ENCODE assay signal across 8 cellular contexts in genomic region chr5:43065384-43066230, GRCh38. TPM values are rescaled to one million over a fixed set of nuclear protein-coding genes. Genes with fewer than 3 reads are reported as not detected.
DNase-seq lines count a peak whose midpoint lies in the region; ATAC-seq and TF ChIP-seq lines count a peak whose summit lies in the region.

No MANE protein-coding gene starts in this region.

- peak overlapping the region; percentile 57 for H3K4me3 ChIP-seq in Caco-2 (ENCODE audit: low read depth, low read length)

- peaks cover 35% of the 10 kb centered on the region for H3K4me1 ChIP-seq in Caco-2

- intact Hi-C loops in Caco-2 (cut with micrococcal nuclease; ENCODE audit: unreplicated experiment), result loop anchor here (1.0 to 2.0 kb wide), 4 partner anchors 23 to 247 kb away; partner anchors contain the start of gene HMGCS1

- H3K4me3 Mint-ChIP-seq in Caco-2 (ENCODE audit: unreplicated experiment), result peak overlapping the region; percentile 88

- DNase-seq in Caco-2, result peak in 1 of 2 experiments; percentile 63
- DNase-seq in NCI-H1694 (lab: John Stamatoyannopoulos, UW), result peak; percentile 57
- peak; percentile 59 for DNase-seq in activated CD4-positive, alpha-beta T cell treated with anti-CD3 and anti-CD28 coated beads, Interleukin-2, amount 50 U/mL, for 1 hour
- DNase-seq in ecto neural progenitor cell (ENCODE audit: low spot score), result peak; percentile 64
- DNase-seq in medulla oblongata (ENCODE audit: extremely low spot score), result peak; percentile 60
- peak; percentile 33 for DNase-seq in stimulated activated CD8-positive, alpha-beta memory T cell treated with anti-CD3 and anti-CD28 coated beads, Interleukin-12 subunit alpha, Interleukin-12 subunit beta, amount 100 ng/mL, for 4 hours (ENCODE audit: low read depth)
- DNase-seq in NCI-H1436 (lab: John Stamatoyannopoulos, UW), result no peak

- peaks cover 45% of the 10 kb centered on the region for H3K36me3 Mint-ChIP-seq in Caco-2 (ENCODE audit: insufficient read depth, unreplicated experiment)

- ATAC-seq in GM21825 (IDR thresholded peaks at IDR 0.05; ENCODE audit: unreplicated experiment), result peak; percentile 4

- H3K9me3 ChIP-seq in Caco-2, result no peaks in the 10 kb centered on the region

- H3K27me3 ChIP-seq in Caco-2 (replicated peaks; ENCODE audit: control insufficient read depth, insufficient read depth, low read length), result no peaks in the 10 kb centered on the region

- CTCF ChIA-PET in Caco-2 (lab: Charles Lee), result interaction anchor here (0.5 to 3.2 kb wide), 10 partner anchors 24 to 157 kb away, joined by 3 to 23 read pairs (median 5); no protein-coding TSS in a partner anchor

- TF ChIP-seq CTCF in Caco-2 (IDR thresholded peaks at IDR 0.05; ENCODE audit: insufficient read depth in 1 of 2, low read depth in 1 of 2, low read length in 1 of 2, severe bottlenecking in 1 of 2, unreplicated experiment in 1 of 2), result no peak

- H3K4me1 Mint-ChIP-seq in Caco-2 (ENCODE audit: low read depth, unreplicated experiment), result peaks cover 30% of the 10 kb centered on the region

- peak overlapping the region; percentile 86 for H3K27ac Mint-ChIP-seq in Caco-2 (ENCODE audit: unreplicated experiment)

- H3K36me3 ChIP-seq in Caco-2 (ENCODE audit: control insufficient read depth, insufficient read depth, low read length), result no peaks in the 10 kb centered on the region

- no peaks in the 10 kb centered on the region for H3K9me3 Mint-ChIP-seq in Caco-2 (ENCODE audit: unreplicated experiment)

- POLR2A ChIA-PET in Caco-2 (lab: Charles Lee), result interaction anchor here (0.6 to 1.0 kb wide), 5 partner anchors 24 to 1306 kb away, joined by 3 to 9 read pairs (median 5); no protein-coding TSS in a partner anchor

- H3K27me3 Mint-ChIP-seq in Caco-2 (ENCODE audit: insufficient read depth, unreplicated experiment), result no peaks in the 10 kb centered on the region

- BruUV-seq in Caco-2 (replicated peaks; lab: Mats Ljungman, UMichigan), result TSS peak; percentile 41

RNA-seq across cellular contexts. Expression of gene ANXA2R, which starts 25.5 kb away (rescaled TPM):
- 3.1 and 4.1 TPM in 2 replicates for total RNA-seq in Caco-2 (2022)

RNA-seq across cellular contexts. Expression of gene ZNF131, which starts 55.1 kb away (rescaled TPM):
- total RNA-seq in Caco-2 (2022), result 53.6 and 53.7 TPM in 2 replicates
